Comparison of ENCODE assay signal across 11 cellular contexts in the genomic region with DNA sequence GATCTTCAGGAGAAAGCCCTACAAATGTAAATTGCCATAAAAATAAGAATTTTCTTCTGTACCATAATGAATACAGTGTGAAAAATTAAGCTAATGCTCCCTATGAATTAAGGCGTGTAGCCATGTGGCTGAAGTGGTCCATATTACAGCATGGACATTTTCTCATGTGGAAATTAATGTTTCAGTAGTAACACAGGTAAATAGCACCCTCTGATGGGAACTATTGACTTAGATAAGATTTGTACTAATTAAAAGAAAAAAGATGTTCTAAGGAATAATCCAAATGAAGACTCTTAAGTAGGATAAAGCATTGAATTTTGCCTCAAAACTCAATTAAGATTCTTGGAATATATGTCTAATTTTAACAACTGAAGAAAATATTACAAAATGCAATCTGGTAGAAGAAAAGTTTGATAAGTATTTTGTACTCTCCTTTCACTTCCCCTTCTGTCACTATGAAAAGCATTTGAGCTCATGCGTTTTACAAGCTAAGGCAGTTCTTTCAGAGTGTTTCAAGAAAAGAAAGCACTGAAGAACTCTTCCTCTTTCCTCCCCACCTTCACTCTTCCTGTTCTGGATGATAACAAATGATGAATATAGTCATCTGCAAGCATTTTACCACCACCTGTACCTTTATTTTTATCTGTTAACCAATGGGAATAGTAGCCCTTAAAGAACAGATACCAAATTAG. TPM values are rescaled to one million over a fixed set of nuclear protein-coding genes. Genes with fewer than 3 reads are reported as not detected.
DNase-seq lines count a peak whose midpoint lies in the region; ATAC-seq and FAIRE-seq lines count a peak whose summit lies in the region.
"Had no signal": no experiment of that assay in that cellular context is flagged by ENCODE, and none has a peak within 500 bp of the region (broad histone marks: within the 10 kb centered on the region; RNA-seq: fewer than 3 reads in every experiment).

No MANE protein-coding gene starts in this region.

- H3K9me3 Mint-ChIP-seq in activated CD4-positive, alpha-beta T cell treated with anti-CD3 and anti-CD28 coated beads for 36 hours (ENCODE audit: low read depth) = no peaks in the 10 kb centered on the region
- peaks cover under 1% of the 10 kb centered on the region for H3K9me3 Mint-ChIP-seq in natural killer cell treated with Interleukin-12 subunit alpha and Interleukin-12 subunit beta and Interleukin-15 and Interleukin-18, amount 100 ng/mL, for 72 hours

- CTCF ChIA-PET in activated CD4-positive, alpha-beta T cell treated with anti-CD3 and anti-CD28 coated beads for 36 hours (lab: Charles Lee) = no interaction called here

- POLR2A ChIA-PET in activated CD4-positive, alpha-beta T cell treated with anti-CD3 and anti-CD28 coated beads for 36 hours (lab: Charles Lee) = no interaction called here

- intact Hi-C loops in activated CD4-positive, alpha-beta T cell treated with anti-CD3 and anti-CD28 coated beads for 36 hours (cut with DNase I, micrococcal nuclease) = no loop called here

- no peaks in the 10 kb centered on the region for H3K36me3 Mint-ChIP-seq in activated CD4-positive, alpha-beta T cell treated with anti-CD3 and anti-CD28 coated beads for 36 hours (ENCODE audit: low read depth)
- H3K36me3 Mint-ChIP-seq in natural killer cell treated with Interleukin-12 subunit alpha and Interleukin-12 subunit beta and Interleukin-15 and Interleukin-18, amount 100 ng/mL, for 72 hours = no peaks in the 10 kb centered on the region

- no peak overlapping the region for H3K27ac ChIP-seq in substantia nigra (ENCODE audit: low read depth, low read length, poor library complexity, severe bottlenecking)

- no peak overlapping the region for H3K4me3 Mint-ChIP-seq in activated CD4-positive, alpha-beta T cell treated with anti-CD3 and anti-CD28 coated beads for 36 hours
- H3K4me3 Mint-ChIP-seq in natural killer cell treated with Interleukin-12 subunit alpha and Interleukin-12 subunit beta and Interleukin-15 and Interleukin-18, amount 100 ng/mL, for 72 hours = no peak overlapping the region

- peaks cover 6% of the 10 kb centered on the region for H3K27me3 Mint-ChIP-seq in activated CD4-positive, alpha-beta T cell treated with anti-CD3 and anti-CD28 coated beads for 36 hours
- H3K27me3 Mint-ChIP-seq in natural killer cell treated with Interleukin-12 subunit alpha and Interleukin-12 subunit beta and Interleukin-15 and Interleukin-18, amount 100 ng/mL, for 72 hours = peaks cover 0 to 10% of the 10 kb centered on the region in 2 donors

- H3K27ac Mint-ChIP-seq in activated CD4-positive, alpha-beta T cell treated with anti-CD3 and anti-CD28 coated beads for 36 hours = no peak overlapping the region
- H3K27ac Mint-ChIP-seq in natural killer cell treated with Interleukin-12 subunit alpha and Interleukin-12 subunit beta and Interleukin-15 and Interleukin-18, amount 100 ng/mL, for 72 hours = no peak overlapping the region

- peak; percentile 98 for ATAC-seq in GM18868 (IDR thresholded peaks at IDR 0.05; ENCODE audit: unreplicated experiment)
- peak; percentile 92 for ATAC-seq in HG02884 (IDR thresholded peaks at IDR 0.05; ENCODE audit: unreplicated experiment)
- ATAC-seq in activated CD4-positive, alpha-beta T cell treated with anti-CD3 and anti-CD28 coated beads for 36 hours = no peak
- no peak for ATAC-seq in natural killer cell treated with Interleukin-12 subunit alpha and Interleukin-12 subunit beta and Interleukin-15 and Interleukin-18, amount 100 ng/mL, for 72 hours
- ATAC-seq: right cardiac atrium had no signal

- no peaks in the 10 kb centered on the region for H3K4me1 Mint-ChIP-seq in activated CD4-positive, alpha-beta T cell treated with anti-CD3 and anti-CD28 coated beads for 36 hours
- H3K4me1 Mint-ChIP-seq in natural killer cell treated with Interleukin-12 subunit alpha and Interleukin-12 subunit beta and Interleukin-15 and Interleukin-18, amount 100 ng/mL, for 72 hours (ENCODE audit: low read depth in 2 of 2) = peaks cover 5 to 12% of the 10 kb centered on the region in 2 donors

- peak; percentile 95 for FAIRE-seq in islet of Langerhans (lab: Jason Lieb, UNC)
- FAIRE-seq: urothelium cell line had no signal

- peak; percentile 86 for DNase-seq in NOMO-1 treated with dmso at 0.1 percent for 144 hours (lab: John Stamatoyannopoulos, UW; ENCODE audit: unreplicated experiment)
- DNase-seq in activated CD4-positive, alpha-beta T cell treated with anti-CD3 and anti-CD28 coated beads for 36 hours = no peak
- no peak for DNase-seq in substantia nigra (lab: John Stamatoyannopoulos, UW)
- DNase-seq in natural killer cell treated with Interleukin-12 subunit alpha and Interleukin-12 subunit beta and Interleukin-15 and Interleukin-18, amount 100 ng/mL, for 72 hours (ENCODE audit: low spot score) = no peak
- DNase-seq in stimulated activated CD8-positive, alpha-beta memory T cell treated with anti-CD3 and anti-CD28 coated beads, Interleukin-4, amount 100 ng/mL, for 48 hours = no peak
- DNase-seq: right cardiac atrium, T-helper 2 cell had no signal

RNA-seq across cellular contexts. Expression of a gene that starts 9.9 kb away (rescaled TPM):
- total RNA-seq in activated CD4-positive, alpha-beta T cell treated with anti-CD3 and anti-CD28 coated beads for 36 hours = not detected
- not detected for total RNA-seq in natural killer cell treated with Interleukin-12 subunit alpha and Interleukin-12 subunit beta and Interleukin-15 and Interleukin-18, amount 100 ng/mL, for 72 hours
- total RNA-seq: right cardiac atrium had no signal

RNA-seq across cellular contexts. Expression of a gene that starts 16.2 kb away (rescaled TPM):
- not detected for total RNA-seq in activated CD4-positive, alpha-beta T cell treated with anti-CD3 and anti-CD28 coated beads for 36 hours
- total RNA-seq in natural killer cell treated with Interleukin-12 subunit alpha and Interleukin-12 subunit beta and Interleukin-15 and Interleukin-18, amount 100 ng/mL, for 72 hours = not detected
- total RNA-seq: right cardiac atrium had no signal

RNA-seq across cellular contexts. Expression of a gene that starts 54.4 kb away (rescaled TPM):
- total RNA-seq in activated CD4-positive, alpha-beta T cell treated with anti-CD3 and anti-CD28 coated beads for 36 hours = not detected
- total RNA-seq in natural killer cell treated with Interleukin-12 subunit alpha and Interleukin-12 subunit beta and Interleukin-15 and Interleukin-18, amount 100 ng/mL, for 72 hours = not detected
- total RNA-seq: right cardiac atrium had no signal

Comparison
In these comparisons a context has a peak if more than half of its experiments do, and no peak if none do; other contexts are left out.
1. ATAC-seq: peak in GM18868 (single experiment) and HG02884 (single experiment); none in activated CD4-positive, alpha-beta T cell treated with anti-CD3 and anti-CD28 coated beads for 36 hours (single experiment) and natural killer cell treated with Interleukin-12 subunit alpha and Interleukin-12 subunit beta and Interleukin-15 and Interleukin-18, amount 100 ng/mL, for 72 hours (0 of 2).